12 cellular contexts compared by ENCODE assay signal in genomic region chr18:10453261-10453884, GRCh38. TPM values are rescaled to one million over a fixed set of nuclear protein-coding genes. Genes with fewer than 3 reads are reported as not detected.
DNase-seq lines count a peak whose midpoint lies in the region; ATAC-seq and TF ChIP-seq lines count a peak whose summit lies in the region.
"Had no signal": no experiment of that assay in that cellular context is flagged by ENCODE, and none has a peak within 500 bp of the region (broad histone marks: within the 10 kb centered on the region; RNA-seq: fewer than 3 reads in every experiment).

No MANE protein-coding gene starts in this region.

- H3K79me1 ChIP-seq in neuronal stem cell (ENCODE audit: low read depth, low read length) = no peaks in the 10 kb centered on the region

- dilution Hi-C loops in mammary epithelial cell (cut with HindIII; ENCODE audit: low sequenced_read_pairs) = no loop called here

- no peaks in the 10 kb centered on the region for H3K27me3 Mint-ChIP-seq in MCF 10A (ENCODE audit: insufficient read depth, unreplicated experiment)

- H2AFZ ChIP-seq in mammary epithelial cell (ENCODE audit: low read depth, low read length) (no peak overlapping the region), neuronal stem cell (ENCODE audit: low read length) (peak overlapping the region; percentile 93)

- peak overlapping the region; percentile 63 for H2BK5ac ChIP-seq in neuronal stem cell (ENCODE audit: low read length)

- peak overlapping the region; percentile 41 for H3K14ac ChIP-seq in neuronal stem cell (ENCODE audit: low read length)

- H3K9ac ChIP-seq in mammary epithelial cell (ENCODE audit: insufficient read depth, low read length) (no peak overlapping the region), neuronal stem cell (ENCODE audit: low read depth, low read length, poor library complexity) (no peak overlapping the region)

- H3K9me3 ChIP-seq in mammary epithelial cell (replicated peaks; ENCODE audit: insufficient read depth, low read length) = no peaks in the 10 kb centered on the region
- no peaks in the 10 kb centered on the region for H3K9me3 ChIP-seq in neuronal stem cell (replicated peaks in 1 of 2; ENCODE audit: control insufficient read depth in 2 of 2, insufficient read depth in 1 of 2, low read depth in 1 of 2, low read length in 2 of 2)
- no peaks in the 10 kb centered on the region for H3K9me3 ChIP-seq in uterus

- H3K4me1 ChIP-seq in mammary epithelial cell (ENCODE audit: insufficient read depth, low read length) (peaks cover 7% of the 10 kb centered on the region), neuronal stem cell (ENCODE audit: control insufficient read depth in 2 of 2, insufficient read depth in 1 of 2, low read depth in 1 of 2, low read length in 2 of 2) (peaks cover 9% of the 10 kb centered on the region in 2 donors), uterus (peaks cover 6 to 7% of the 10 kb centered on the region in 2 donors)

- 46% methylated on average over 5 of the region's 15 CpGs for WGBS in mammary epithelial cell (ENCODE audit: low coverage, missing lambda C conversion rate)
- WGBS in neuronal stem cell (ENCODE audit: extremely low coverage in 2 of 2, insufficient read length in 2 of 2, insufficient replicate concordance in 1 of 2), 2 donors = no CpG with 5 or more reads among the region's 15 CpGs

- H3K27ac ChIP-seq in mammary epithelial cell (ENCODE audit: insufficient read depth, low read depth, low read length) = no peak overlapping the region
- H3K27ac ChIP-seq in neuronal stem cell (replicated peaks; ENCODE audit: low read length) = no peak overlapping the region
- peak overlapping the region; percentile 93 for H3K27ac ChIP-seq in uterus

- no TSS peak for BruUV-seq in MCF 10A (replicated peaks; lab: Mats Ljungman, UMichigan)
- no TSS peak for BruUV-seq in mammary epithelial cell (replicated peaks; lab: Mats Ljungman, UMichigan)

- no peak for TF ChIP-seq POLR2A in uterus (IDR thresholded peaks at IDR 0.05)

- H3K4me3 Mint-ChIP-seq in MCF 10A (ENCODE audit: unreplicated experiment) = peak overlapping the region; percentile 71

- H3K27ac Mint-ChIP-seq in MCF 10A (ENCODE audit: low read depth, unreplicated experiment) = no peak overlapping the region

- H3K36me3 ChIP-seq in mammary epithelial cell (ENCODE audit: insufficient read depth, low read length) (no peaks in the 10 kb centered on the region), neuronal stem cell (replicated peaks in 1 of 2; ENCODE audit: control insufficient read depth in 2 of 2, insufficient read depth in 2 of 2, low read length in 2 of 2) (no peaks in the 10 kb centered on the region), uterus (no peaks in the 10 kb centered on the region)

- no peak overlapping the region for H4K8ac ChIP-seq in neuronal stem cell (ENCODE audit: low read depth, low read length)

- in situ Hi-C loops in mammary epithelial cell (cut with MboI; ENCODE audit: low sequenced_read_pairs in 2 of 2) = no loop called here

- intact Hi-C loops in MCF 10A (cut with micrococcal nuclease) (no loop called here), mammary epithelial cell (cut with micrococcal nuclease) (loop anchor here (10.0 kb wide), 3 partner anchors 61 to 219 kb away; no protein-coding TSS in a partner anchor), Right ventricle myocardium superior (cut with DNase I) (no loop called here), uterus (cut with DNase I; ENCODE audit: low total_unique reads) (no loop called here)

- no peaks in the 10 kb centered on the region for H3K79me2 ChIP-seq in mammary epithelial cell (ENCODE audit: insufficient read depth, low read length)

- H3K4me2 ChIP-seq in mammary epithelial cell (ENCODE audit: insufficient read depth, low read depth, low read length) (no peak overlapping the region), neuronal stem cell (ENCODE audit: insufficient read depth, low read length, poor library complexity, severe bottlenecking) (peak overlapping the region; percentile 84)

- CTCF ChIA-PET in MCF 10A (lab: Yijun Ruan, JAX) (interaction anchor here (0.7 kb wide), 1 partner anchor 11 kb away, joined by 3 read pairs; no protein-coding TSS in a partner anchor), mammary epithelial cell (lab: Charles Lee; ENCODE audit: low non-redundant PET) (no interaction called here)

- no peak overlapping the region for H2AK5ac ChIP-seq in neuronal stem cell (ENCODE audit: low read depth, low read length)

- TF ChIP-seq CTCF in MCF 10A (IDR thresholded peaks at IDR 0.05; ENCODE audit: unreplicated experiment) (no peak), mammary epithelial cell (conservative IDR thresholded peaks at IDR 0.05 in 1 of 2, IDR thresholded peaks at IDR 0.05 in 1 of 2; ENCODE audit: extremely low read depth in 1 of 2, insufficient read depth in 1 of 2, low read depth in 1 of 2, low read length in 2 of 2) (no peak), uterus (IDR thresholded peaks at IDR 0.05) (no peak)

- H3K23ac ChIP-seq in neuronal stem cell (ENCODE audit: low read depth, low read length, poor library complexity) = peak overlapping the region; percentile 56

- no peaks in the 10 kb centered on the region for H3K9me3 Mint-ChIP-seq in MCF 10A (ENCODE audit: unreplicated experiment)

- H3K4me1 Mint-ChIP-seq in MCF 10A (ENCODE audit: insufficient read depth, unreplicated experiment) = no peaks in the 10 kb centered on the region

- POLR2A ChIA-PET in MCF 10A (lab: Yijun Ruan, JAX) = no interaction called here

- H3K18ac ChIP-seq in neuronal stem cell (ENCODE audit: low read length) = peak overlapping the region; percentile 95

- no peaks in the 10 kb centered on the region for H4K20me1 ChIP-seq in mammary epithelial cell (ENCODE audit: insufficient read depth, low read length)

- H2BK12ac ChIP-seq in neuronal stem cell (ENCODE audit: low read length) = peak overlapping the region; percentile 96

- ATAC-seq in Right ventricle myocardium superior (ENCODE audit: poor library complexity) (peak; percentile 19), GM19463 (IDR thresholded peaks at IDR 0.05; ENCODE audit: unreplicated experiment) (no peak)

- no peak overlapping the region for H2BK120ac ChIP-seq in neuronal stem cell (ENCODE audit: low read depth, low read length)

- H3K4me3 ChIP-seq in mammary epithelial cell (replicated peaks in 1 of 3; ENCODE audit: insufficient read depth in 1 of 3, low read depth in 2 of 3, low read length in 3 of 3) (no peak overlapping the region), neuronal stem cell (ENCODE audit: low read length in 2 of 2) (no peak overlapping the region), uterus (peak overlapping the region; percentile 65 to 86)

- H3K36me3 Mint-ChIP-seq in MCF 10A (ENCODE audit: insufficient read depth, unreplicated experiment) = no peaks in the 10 kb centered on the region

- H3K27me3 ChIP-seq in mammary epithelial cell (ENCODE audit: insufficient read depth, low read length) = peaks cover 23% of the 10 kb centered on the region
- H3K27me3 ChIP-seq in neuronal stem cell (ENCODE audit: control insufficient read depth in 3 of 3, insufficient read depth in 3 of 3, low read depth in 1 of 3, low read length in 3 of 3) = peaks cover 5 to 19% (median 14%) of the 10 kb centered on the region in 3 experiments
- no peaks in the 10 kb centered on the region for H3K27me3 ChIP-seq in uterus

- H3K4ac ChIP-seq in neuronal stem cell (ENCODE audit: low read length) = no peak overlapping the region

- H4K91ac ChIP-seq in neuronal stem cell (ENCODE audit: low read depth, low read length, poor library complexity) = no peak overlapping the region

- H2BK15ac ChIP-seq in neuronal stem cell (ENCODE audit: low read length) = peak overlapping the region; percentile 39

- no peak for DNase-seq in MCF 10A (ENCODE audit: unreplicated experiment)
- DNase-seq in mammary epithelial cell = no peak
- DNase-seq in Right ventricle myocardium superior = no peak
- DNase-seq in neuronal stem cell (ENCODE audit: low spot score) = no peak
- DNase-seq in uterus = peak; percentile 55 to 61
- no peak for DNase-seq in stimulated activated CD8-positive, alpha-beta memory T cell treated with anti-CD3 and anti-CD28 coated beads, Interleukin-4, amount 100 ng/mL, for 48 hours
- no peak for DNase-seq in NCI-H1048 (lab: John Stamatoyannopoulos, UW)
- DNase-seq: ACHN, dermis blood vessel endothelial cell, NCI-H446 had no signal

RNA-seq across cellular contexts. Expression of gene APCDD1, which starts 1.1 kb away (rescaled TPM):
- total RNA-seq in MCF 10A (2022) (0.37 and 0.54 TPM in 2 replicates), mammary epithelial cell (10 to 100 TPM in 1 of 2 donors, 1 to 10 TPM in 1; 9.7 to 24.8 TPM), Right ventricle myocardium superior (27.0 TPM), uterus (100 to 1,000 TPM in 3 of 4 donors, 1 to 10 TPM in 1; 8.2 to 288 (median 113) TPM)
- polyA plus RNA-seq in mammary epithelial cell = 3.0 TPM
- 2.1 TPM for polyA minus RNA-seq in mammary epithelial cell
- 1.3 TPM for polyA plus RNA-seq in neuronal stem cell (2013, experiment 1 of 2)
- polyA plus RNA-seq in neuronal stem cell (2013, experiment 2 of 2) = 1.3 TPM
- polyA plus RNA-seq: IgD-negative memory B cell had no signal

Comparison
In these comparisons a context has a peak if more than half of its experiments do, and no peak if none do; other contexts are left out.
1. DNase-seq: peak in uterus (2 of 2); none in MCF 10A (single experiment), mammary epithelial cell (single experiment), Right ventricle myocardium superior (single experiment), neuronal stem cell (single experiment), stimulated activated CD8-positive, alpha-beta memory T cell treated with anti-CD3 and anti-CD28 coated beads, Interleukin-4, amount 100 ng/mL, for 48 hours (single experiment) and NCI-H1048 (single experiment).
2. H3K27ac ChIP-seq: peak in uterus (2 of 2); none in mammary epithelial cell (single experiment) and neuronal stem cell (single experiment).
3. H3K4me3 ChIP-seq: peak in uterus (2 of 2); none in mammary epithelial cell (0 of 3) and neuronal stem cell (0 of 2).